12 cellular contexts compared by ENCODE assay signal in the genomic region with DNA sequence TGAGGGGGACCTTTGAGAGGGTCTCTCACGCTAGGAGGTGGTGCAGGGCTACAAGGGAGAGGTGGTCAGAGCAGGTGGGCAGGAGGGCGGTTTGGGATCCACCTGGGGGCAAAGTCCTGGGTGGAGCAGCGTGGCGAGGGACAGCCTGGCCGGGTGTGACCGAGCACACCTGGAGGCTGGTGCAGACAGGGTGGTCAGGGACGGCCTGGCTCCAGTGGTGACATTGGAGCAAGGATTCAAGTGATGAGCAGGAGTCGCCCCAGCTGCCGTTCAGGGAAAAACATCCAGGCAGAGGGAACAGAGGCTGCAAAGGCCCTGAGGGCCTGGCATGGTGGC. TPM values are rescaled to one million over a fixed set of nuclear protein-coding genes. Genes with fewer than 3 reads are reported as not detected.
DNase-seq lines count a peak whose midpoint lies in the region; TF ChIP-seq lines count a peak whose summit lies in the region.
"Had no signal": no experiment of that assay in that cellular context is flagged by ENCODE, and none has a peak within 500 bp of the region (broad histone marks: within the 10 kb centered on the region; RNA-seq: fewer than 3 reads in every experiment).

No MANE protein-coding gene starts in this region.

- H3K36me3 ChIP-seq in transverse colon (peaks cover 0 to 12% (median 0%) of the 10 kb centered on the region in 4 donors), trophoblast cell (ENCODE audit: control insufficient read depth in 1 of 2, insufficient read depth in 2 of 2, low read length in 2 of 2) (no peaks in the 10 kb centered on the region)

- 67% methylated on average over 9 of the region's 9 CpGs; no CpG with 5 or more reads in 1 of the 2 donors for WGBS in transverse colon (ENCODE audit: low coverage in 1 of 2), 2 donors
- no CpG with 5 or more reads among the region's 9 CpGs for WGBS in trophoblast cell (ENCODE audit: extremely low coverage, insufficient coverage, insufficient read length)

- no peak overlapping the region for H3K14ac ChIP-seq in trophoblast cell (ENCODE audit: low read length)

- H3K36me3 Mint-ChIP-seq in neural crest cell (ENCODE audit: low read depth) = peaks cover 4% of the 10 kb centered on the region

- no peak for DNase-seq in RWPE1 (ENCODE audit: low spot score)
- no peak for DNase-seq in dorsolateral prefrontal cortex
- DNase-seq in neural crest cell (ENCODE audit: low read depth, low spot score) = no peak
- DNase-seq in transverse colon = peak; percentile 61
- DNase-seq in HuH-7 (ENCODE audit: low spot score) = no peak
- no peak for DNase-seq in GF-D8 (lab: John Stamatoyannopoulos, UW)
- DNase-seq in trophoblast cell = no peak
- DNase-seq in NCI-H82 treated with DMSO at 0.1 percent for 48 hours (lab: John Stamatoyannopoulos, UW; ENCODE audit: unreplicated experiment) = no peak
- DNase-seq: DMS153, KBM-7, PC-3 had no signal

- H3K9me3 ChIP-seq in transverse colon (no peaks in the 10 kb centered on the region), trophoblast cell (ENCODE audit: insufficient read depth, low read depth, low read length) (peaks cover 2% of the 10 kb centered on the region)

- no peaks in the 10 kb centered on the region for H3K79me2 ChIP-seq in trophoblast cell (ENCODE audit: control insufficient read depth, insufficient read depth, low read length, poor library complexity)

- H3K27ac ChIP-seq in RWPE1 (peak overlapping the region; percentile 35), dorsolateral prefrontal cortex (peak overlapping the region in 54 of 59 donors; percentile 2 to 87 (median 78)), transverse colon (peak overlapping the region; percentile 30 to 67 (median 64)), trophoblast cell (ENCODE audit: low read depth, low read length) (no peak overlapping the region)
- H3K27ac ChIP-seq: HL-60 had no signal

- no peak overlapping the region for H2BK12ac ChIP-seq in trophoblast cell (ENCODE audit: low read length)

- H3K27me3 ChIP-seq in dorsolateral prefrontal cortex (no peaks in the 10 kb centered on the region), transverse colon (no peaks in the 10 kb centered on the region), trophoblast cell (ENCODE audit: insufficient read depth, low read length) (no peaks in the 10 kb centered on the region)

- no peak overlapping the region for H4K91ac ChIP-seq in trophoblast cell (ENCODE audit: low read depth, low read length)

- H3K9ac ChIP-seq in trophoblast cell (ENCODE audit: low read length) = no peak overlapping the region

- H3K4ac ChIP-seq in trophoblast cell (ENCODE audit: low read depth, low read length) = no peak overlapping the region

- H3K4me1 Mint-ChIP-seq in neural crest cell = no peaks in the 10 kb centered on the region

- POLR2A ChIA-PET in RWPE1 (lab: Yijun Ruan, JAX; ENCODE audit: low non-redundant PET) = no interaction called here

- H4K12ac ChIP-seq in trophoblast cell (ENCODE audit: low read depth, low read length) = no peak overlapping the region

- peak overlapping the region; percentile 27 for H3K27ac Mint-ChIP-seq in neural crest cell (ENCODE audit: unreplicated experiment)

- H2AK5ac ChIP-seq in trophoblast cell (ENCODE audit: low read length) = no peak overlapping the region

- no peaks in the 10 kb centered on the region for H3K9me3 Mint-ChIP-seq in neural crest cell

- no peaks in the 10 kb centered on the region for H3K79me1 ChIP-seq in trophoblast cell (ENCODE audit: low read length)

- H3K4me3 ChIP-seq in dorsolateral prefrontal cortex (peak overlapping the region in 1 of 59 donors; percentile 5), transverse colon (no peak overlapping the region), trophoblast cell (ENCODE audit: low read depth, low read length) (no peak overlapping the region)

- H4K8ac ChIP-seq in trophoblast cell (ENCODE audit: low read depth, low read length) = no peak overlapping the region

- in situ Hi-C loops in transverse colon (cut with MboI; ENCODE audit: low pct_ligation_motif_present in 1 of 4, low pct_unique_long_range_greater_than_20kb in 1 of 4, low sequenced_read_pairs in 3 of 4) = no loop called here

- H3K18ac ChIP-seq in trophoblast cell (ENCODE audit: low read length) = no peak overlapping the region

- TF ChIP-seq POLR2A in transverse colon (IDR thresholded peaks at IDR 0.05) = no peak

- TF ChIP-seq EP300 in transverse colon (IDR thresholded peaks at IDR 0.05; ENCODE audit: low read depth) = no peak

- H3K27me3 Mint-ChIP-seq in neural crest cell (ENCODE audit: low read depth) = no peaks in the 10 kb centered on the region

- no peak overlapping the region for H2BK120ac ChIP-seq in trophoblast cell (ENCODE audit: insufficient read depth, low read length, poor library complexity)

- H2AFZ ChIP-seq in trophoblast cell (ENCODE audit: insufficient read depth, low read length, poor library complexity) = no peak overlapping the region

- intact Hi-C loops in dorsolateral prefrontal cortex (cut with DNase I) (loop anchor here in 1 of 2 donors (5.0 kb wide), 1 partner anchor 33 kb away; no protein-coding TSS in a partner anchor), transverse colon (cut with DNase I; ENCODE audit: low total_unique reads) (no loop called here)

- no peak overlapping the region for H3K4me2 ChIP-seq in trophoblast cell (ENCODE audit: low read length)

- H3K4me3 Mint-ChIP-seq in neural crest cell = no peak overlapping the region

- TF ChIP-seq CTCF in RWPE1 (conservative IDR thresholded peaks at IDR 0.05; ENCODE audit: low read depth) (no peak), dorsolateral prefrontal cortex (IDR thresholded peaks at IDR 0.05 in 54 of 56, conservative IDR thresholded peaks at IDR 0.05 in 2 of 56; ENCODE audit: low read depth in 1 of 56, partially characterized antibody in 56 of 56) (no peak), neural crest cell (conservative IDR thresholded peaks at IDR 0.05) (no peak), transverse colon (IDR thresholded peaks at IDR 0.05) (no peak)

- H3K23ac ChIP-seq in trophoblast cell (ENCODE audit: low read length) = no peak overlapping the region

- H3K4me1 ChIP-seq in transverse colon (peaks cover 10 to 23% (median 16%) of the 10 kb centered on the region in 4 donors), trophoblast cell (ENCODE audit: control insufficient read depth in 1 of 2, insufficient read depth in 2 of 2, low read length in 2 of 2) (no peaks in the 10 kb centered on the region)

- H2BK5ac ChIP-seq in trophoblast cell (ENCODE audit: low read depth, low read length, poor library complexity) = no peak overlapping the region

- CTCF ChIA-PET in RWPE1 (lab: Yijun Ruan, JAX) = interaction anchor here (1.1 kb wide), 1 partner anchor 76 kb away, joined by 5 read pairs; no protein-coding TSS in a partner anchor

RNA-seq across cellular contexts. Expression of gene CLIP2, which starts 36.0 kb away (rescaled TPM):
- total RNA-seq in dorsolateral prefrontal cortex = 100 to 1,000 TPM; 111 to 263 (median 148) TPM
- total RNA-seq in neural crest cell = 24.0 and 26.5 TPM in 2 replicates
- total RNA-seq in transverse colon = 100 to 1,000 TPM in 3 of 4 donors, 10 to 100 TPM in 1; 84.5 to 157 (median 111) TPM
- 5.4 and 5.9 TPM in 2 replicates for polyA plus RNA-seq in trophoblast cell (2013)
